21 cellular contexts compared by ENCODE assay signal in the genomic region with DNA sequence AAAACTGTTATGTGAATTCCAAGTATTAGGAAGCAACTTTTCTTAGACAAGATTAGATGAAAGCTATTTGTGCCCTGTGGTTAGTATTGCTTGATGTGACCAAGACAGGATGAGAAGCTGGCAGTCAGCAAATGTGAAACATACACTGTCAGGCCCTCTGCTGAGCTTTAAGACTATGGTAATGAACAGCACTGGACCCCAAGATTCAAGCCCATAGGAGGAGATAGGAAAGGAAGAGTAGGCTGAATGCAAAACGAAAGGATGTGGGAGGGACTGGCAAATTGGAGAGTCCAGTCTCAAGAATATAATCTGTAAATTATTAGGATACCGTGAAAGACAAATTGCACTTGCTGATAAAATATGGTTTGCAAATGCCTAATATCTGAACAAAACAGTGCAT. TPM values are rescaled to one million over a fixed set of nuclear protein-coding genes. Genes with fewer than 3 reads are reported as not detected.
A peak's percentile ranks its signal among the peaks of the same experiment; 100 is the strongest.
DNase-seq lines count a peak whose midpoint lies in the region; ATAC-seq, FAIRE-seq and TF ChIP-seq lines count a peak whose summit lies in the region.
"Had no signal": no experiment of that assay in that cellular context is flagged by ENCODE, and none has a peak within 500 bp of the region (broad histone marks: within the 10 kb centered on the region; RNA-seq: fewer than 3 reads in every experiment).

No MANE protein-coding gene starts in this region.

- CTCF ChIA-PET in HepG2 (lab: Yijun Ruan, JAX; ENCODE audit: low intra/inter-chr PET ratio, low total read pairs) (no interaction called here), Panc1 (lab: Charles Lee) (no interaction called here)

- no peak overlapping the region for H3K4me2 ChIP-seq in HepG2 (ENCODE audit: low read depth, low read length)

- H3K27ac ChIP-seq in HepG2 (ENCODE audit: extremely low read length, insufficient read depth, low read length): no peak overlapping the region
- no peak overlapping the region for H3K27ac ChIP-seq in right lobe of liver
- no peak overlapping the region for H3K27ac ChIP-seq in Panc1 (ENCODE audit: low read length)
- H3K27ac ChIP-seq: SJSA1 had no signal

- intact Hi-C loops in HepG2 (cut with micrococcal nuclease; ENCODE audit: unreplicated experiment) (loop anchor here (5.0 kb wide), 1 partner anchor 34 kb away; a partner anchor contains a TSS), right lobe of liver (cut with DNase I) (no loop called here), Panc1 (cut with micrococcal nuclease; ENCODE audit: unreplicated experiment) (no loop called here)

- H3K36me3 Mint-ChIP-seq in central memory CD8-positive, alpha-beta T cell (ENCODE audit: insufficient read depth): peaks cover 14% of the 10 kb centered on the region
- H3K36me3 Mint-ChIP-seq in progenitor cell of endocrine pancreas (ENCODE audit: insufficient read depth): peaks cover 2% of the 10 kb centered on the region

- WGBS in HepG2 (ENCODE audit: low lambda C conversion rate): 82% methylated on average over 2 of the region's 2 CpGs
- WGBS in right lobe of liver (ENCODE audit: insufficient coverage, low coverage, low lambda C conversion rate, missing lambda C conversion rate): 83% methylated on average over 2 of the region's 2 CpGs

- no peak for TF ChIP-seq EP300 in HepG2 (IDR thresholded peaks at IDR 0.05; ENCODE audit: low read depth in 2 of 2, low read length in 2 of 2)
- TF ChIP-seq EP300 in HepG2 (CRISPR knock-in tag; IDR thresholded peaks at IDR 0.05; ENCODE audit: borderline replicate concordance): no peak

- no peaks in the 10 kb centered on the region for H4K20me1 ChIP-seq in HepG2 (ENCODE audit: insufficient read depth, low read length)

- no peaks in the 10 kb centered on the region for H3K4me1 ChIP-seq in HepG2 (ENCODE audit: insufficient read depth, low read length)
- no peaks in the 10 kb centered on the region for H3K4me1 ChIP-seq in right lobe of liver
- H3K4me1 ChIP-seq in Panc1 (ENCODE audit: control insufficient read depth, insufficient read depth, low read length): no peaks in the 10 kb centered on the region
- H3K4me1 ChIP-seq: Caco-2, HAP-1, SJSA1 had no signal

- H3K27ac Mint-ChIP-seq in central memory CD8-positive, alpha-beta T cell (ENCODE audit: low read depth): peak overlapping the region; percentile 46
- H3K27ac Mint-ChIP-seq in progenitor cell of endocrine pancreas: peak overlapping the region; percentile 15

- FAIRE-seq in HepG2 (lab: Jason Lieb, UNC): no peak

- no peak overlapping the region for H2AFZ ChIP-seq in HepG2 (ENCODE audit: low read length)

- peaks cover 5% of the 10 kb centered on the region for H3K4me1 Mint-ChIP-seq in central memory CD8-positive, alpha-beta T cell
- no peaks in the 10 kb centered on the region for H3K4me1 Mint-ChIP-seq in progenitor cell of endocrine pancreas (ENCODE audit: low read depth)

- H3K27me3 Mint-ChIP-seq in central memory CD8-positive, alpha-beta T cell: no peaks in the 10 kb centered on the region
- H3K27me3 Mint-ChIP-seq in progenitor cell of endocrine pancreas: no peaks in the 10 kb centered on the region
- H3K27me3 Mint-ChIP-seq: CD4-positive, CD25-positive, alpha-beta regulatory T cell had no signal

- H3K9me3 Mint-ChIP-seq in central memory CD8-positive, alpha-beta T cell: no peaks in the 10 kb centered on the region
- no peaks in the 10 kb centered on the region for H3K9me3 Mint-ChIP-seq in progenitor cell of endocrine pancreas (ENCODE audit: low read depth)
- H3K9me3 Mint-ChIP-seq: CD4-positive, CD25-positive, alpha-beta regulatory T cell had no signal

- H3K9me3 ChIP-seq in HepG2 (ENCODE audit: low read length): no peaks in the 10 kb centered on the region
- H3K9me3 ChIP-seq in right lobe of liver: no peaks in the 10 kb centered on the region
- no peaks in the 10 kb centered on the region for H3K9me3 ChIP-seq in Panc1 (ENCODE audit: control insufficient read depth, insufficient read depth, low read depth, low read length)
- H3K9me3 ChIP-seq: Caco-2, HAP-1, SJSA1 had no signal

- no peaks in the 10 kb centered on the region for H3K79me2 ChIP-seq in HepG2 (ENCODE audit: insufficient read depth, low read length)

- in situ Hi-C loops in HepG2 (cut with HindIII; ENCODE audit: extremely low pct_ligation_motif_present, low pct_unique_long_range_greater_than_20kb): no loop called here
- in situ Hi-C loops in Panc1 (cut with HindIII; ENCODE audit: low pct_unique_long_range_greater_than_20kb, low sequenced_read_pairs): no loop called here

- no peaks in the 10 kb centered on the region; a peak in 2 of 5 replicates for H3K36me3 ChIP-seq in HepG2 (replicated peaks in 1 of 2; ENCODE audit: control insufficient read depth in 1 of 2, insufficient read depth in 2 of 2, low read length in 2 of 2)
- H3K36me3 ChIP-seq in right lobe of liver: peaks cover 0 to 10% (median 4%) of the 10 kb centered on the region in 4 donors
- H3K36me3 ChIP-seq in Panc1 (ENCODE audit: control insufficient read depth, insufficient read depth, low read length): peaks cover 4% of the 10 kb centered on the region

- no peak overlapping the region for H3K9ac ChIP-seq in HepG2 (ENCODE audit: insufficient read depth, low read depth, low read length)

- no peak overlapping the region for H3K4me3 Mint-ChIP-seq in central memory CD8-positive, alpha-beta T cell
- no peak overlapping the region for H3K4me3 Mint-ChIP-seq in progenitor cell of endocrine pancreas (ENCODE audit: low read depth)
- H3K4me3 Mint-ChIP-seq: CD4-positive, CD25-positive, alpha-beta regulatory T cell had no signal

- no peak for TF ChIP-seq POLR2A in HepG2 (IDR thresholded peaks at IDR 0.05; ENCODE audit: insufficient read depth in 1 of 2, low read depth in 2 of 2, low read length in 2 of 2)
- TF ChIP-seq POLR2A in right lobe of liver (IDR thresholded peaks at IDR 0.05): no peak

- DNase-seq in HepG2 (ENCODE audit: low spot score) (no peak), right lobe of liver (no peak), Panc1 (ENCODE audit: low read depth, low spot score) (no peak), progenitor cell of endocrine pancreas (ENCODE audit: low spot score, unreplicated experiment) (no peak), C1 segment of cervical spinal cord (lab: John Stamatoyannopoulos, UW) (no peak), globus pallidus (ENCODE audit: low spot score) (no peak)
- DNase-seq in central memory CD8-positive, alpha-beta T cell (ENCODE audit: low spot score in 2 of 2): no peak
- DNase-seq: ACHN; AML-193; Caco-2; CD4-positive, CD25-positive, alpha-beta regulatory T cell; DMS53; MV-4-11; NCI-H1417 treated with DMSO at 0.1 percent for 48 hours; NCI-H1930; NCI-H2171 treated with DMSO at 0.1 percent for 48 hours; NCI-H446 treated with DMSO at 0.1 percent for 48 hours; OCI-M1 had no signal

- POLR2A ChIA-PET in HepG2 (lab: Yijun Ruan, JAX): interaction anchor here (0.7 to 4.3 kb wide), 6 partner anchors 10 to 80 kb away, joined by 3 to 15 read pairs (median 4); a partner anchor contains a TSS
- POLR2A ChIA-PET in Panc1 (lab: Charles Lee): no interaction called here

- H3K4me3 ChIP-seq in HepG2 (replicated peaks in 1 of 3; ENCODE audit: insufficient read depth in 1 of 3, low read depth in 2 of 3, low read length in 3 of 3): no peak overlapping the region
- H3K4me3 ChIP-seq in right lobe of liver: no peak overlapping the region
- no peak overlapping the region for H3K4me3 ChIP-seq in Panc1 (ENCODE audit: low read depth in 2 of 2, low read length in 2 of 2)
- H3K4me3 ChIP-seq: HAP-1, SJSA1 had no signal

- ATAC-seq in HepG2: peak; percentile 20
- no peak for ATAC-seq in right lobe of liver
- ATAC-seq in Panc1: 0 out of 2 replicates have a peak, but pooled peaks have one; percentile 35
- ATAC-seq in central memory CD8-positive, alpha-beta T cell (replicated peaks; ENCODE audit: extremely low read depth, poor library complexity, severe bottlenecking): no peak
- ATAC-seq in activated CD4-positive, CD25-positive, alpha-beta regulatory T cell treated with anti-CD3 and anti-CD28 coated beads, Interleukin-2, amount 50 U/mL, for 24 hours: no peak

- H3K27me3 ChIP-seq in HepG2 (ENCODE audit: control insufficient read depth in 1 of 2, insufficient read depth in 2 of 2, low read length in 2 of 2) (no peaks in the 10 kb centered on the region), right lobe of liver (no peaks in the 10 kb centered on the region), Panc1 (ENCODE audit: control insufficient read depth, insufficient read depth, low read length) (no peaks in the 10 kb centered on the region)
- H3K27me3 ChIP-seq: SJSA1 had no signal

- TF ChIP-seq CTCF in HepG2 (CRISPR knock-in tag; IDR thresholded peaks at IDR 0.05) (no peak), right lobe of liver (IDR thresholded peaks at IDR 0.05) (no peak), Panc1 (IDR thresholded peaks at IDR 0.05) (no peak), progenitor cell of endocrine pancreas (IDR thresholded peaks at IDR 0.05; ENCODE audit: unreplicated experiment) (no peak)

- BruUV-seq in HepG2 (replicated peaks; lab: Mats Ljungman, UMichigan): no TSS peak
- no TSS peak for BruUV-seq in Panc1 (replicated peaks; lab: Mats Ljungman, UMichigan)

- no peak for TF ChIP-seq RAD21 in HepG2 (CRISPR knock-in tag; IDR thresholded peaks at IDR 0.05)

RNA-seq across cellular contexts. Expression of a gene that starts 16.4 kb away (rescaled TPM):
- 384 and 709 TPM in 2 replicates for total RNA-seq in HepG2 (2016; rRNA removed; fragmentation: Illumina TruSeq; extraction: Trizol)
- 49.4 and 52.0 TPM in 2 replicates for total RNA-seq in HepG2 (2016; cell fraction: cytosol; rRNA removed; fragmentation: Illumina TruSeq; extraction: Trizol; ENCODE audit: low read depth)
- 384 and 712 TPM in 2 replicates for total RNA-seq in HepG2 (2016; cell fraction: insoluble cytoplasmic fraction; rRNA removed; fragmentation: Illumina TruSeq; extraction: Trizol)
- 128 and 149 TPM in 2 replicates for total RNA-seq in HepG2 (2016; cell fraction: membrane; rRNA removed; fragmentation: Illumina TruSeq; extraction: Trizol)
- 204 and 212 TPM in 2 replicates for total RNA-seq in HepG2 (2016; cell fraction: nucleus; rRNA removed; fragmentation: Illumina TruSeq; extraction: Trizol)
- 102 and 106 TPM in 2 replicates for polyA plus RNA-seq in HepG2 (2011; rRNA removed)
- 66.0 and 86.9 TPM in 2 replicates for polyA plus RNA-seq in HepG2 (2011; cell fraction: cytosol; rRNA removed)
- 34.9 and 38.3 TPM in 2 replicates for polyA plus RNA-seq in HepG2 (2011; cell fraction: nucleus; rRNA removed)
- polyA plus RNA-seq in HepG2 (2012): 149 and 200 TPM in 2 replicates
- 39.8 and 47.1 TPM in 2 replicates for polyA plus RNA-seq in HepG2 (2016; cell fraction: cytosol; fragmentation: Illumina TruSeq; extraction: Trizol; ENCODE audit: low read depth)
- 442 and 506 TPM in 2 replicates for polyA plus RNA-seq in HepG2 (2016; cell fraction: insoluble cytoplasmic fraction; fragmentation: Illumina TruSeq; extraction: Trizol; ENCODE audit: low read depth)
- polyA plus RNA-seq in HepG2 (2016; cell fraction: membrane; fragmentation: Illumina TruSeq; extraction: Trizol; ENCODE audit: low read depth): 90.4 and 101 TPM in 2 replicates
- 131 and 143 TPM in 2 replicates for polyA plus RNA-seq in HepG2 (2016; cell fraction: nucleus; fragmentation: Illumina TruSeq; extraction: Trizol; ENCODE audit: insufficient read depth, low read depth)
- polyA minus RNA-seq in HepG2 (2011; rRNA and poly(A)+ RNA removed; ENCODE audit: low replicate concordance): 198 and 668 TPM in 2 replicates
- polyA minus RNA-seq in HepG2 (2011; cell fraction: cytosol; rRNA and poly(A)+ RNA removed): 190 and 223 TPM in 2 replicates
- 207 and 220 TPM in 2 replicates for polyA minus RNA-seq in HepG2 (2011; cell fraction: nucleus; rRNA and poly(A)+ RNA removed)
- total RNA-seq in right lobe of liver: 100 to 1,000 TPM; 176 to 239 (median 210) TPM
- 247 TPM for total RNA-seq in Panc1 (2021; ENCODE audit: unreplicated experiment)
- polyA plus RNA-seq in Panc1 (2012; ENCODE audit: insufficient read length): 142 TPM
- total RNA-seq in progenitor cell of endocrine pancreas: 246 and 248 TPM in 2 replicates

RNA-seq across cellular contexts. Expression of a gene that starts 36.4 kb away (rescaled TPM):
- total RNA-seq in HepG2 (2016; rRNA removed; fragmentation: Illumina TruSeq; extraction: Trizol) (35.2 and 66.6 TPM in 2 replicates), right lobe of liver (10 to 100 TPM; 29.9 to 81.5 (median 36.7) TPM), Panc1 (2021; ENCODE audit: unreplicated experiment) (46.6 TPM), progenitor cell of endocrine pancreas (128 and 129 TPM in 2 replicates)
- total RNA-seq in HepG2 (2016; cell fraction: cytosol; rRNA removed; fragmentation: Illumina TruSeq; extraction: Trizol; ENCODE audit: low read depth): 24.5 and 24.8 TPM in 2 replicates
- total RNA-seq in HepG2 (2016; cell fraction: insoluble cytoplasmic fraction; rRNA removed; fragmentation: Illumina TruSeq; extraction: Trizol): 38.2 and 62.5 TPM in 2 replicates
- 27.1 and 28.3 TPM in 2 replicates for total RNA-seq in HepG2 (2016; cell fraction: membrane; rRNA removed; fragmentation: Illumina TruSeq; extraction: Trizol)
- total RNA-seq in HepG2 (2016; cell fraction: nucleus; rRNA removed; fragmentation: Illumina TruSeq; extraction: Trizol): 117 and 137 TPM in 2 replicates
- polyA plus RNA-seq in HepG2 (2011; rRNA removed): 82.4 and 101 TPM in 2 replicates
- 18.7 and 25.0 TPM in 2 replicates for polyA plus RNA-seq in HepG2 (2011; cell fraction: cytosol; rRNA removed)
- polyA plus RNA-seq in HepG2 (2011; cell fraction: nucleus; rRNA removed): 155 and 182 TPM in 2 replicates
- polyA plus RNA-seq in HepG2 (2012): 136 and 141 TPM in 2 replicates
- 8.7 and 11.4 TPM in 2 replicates for polyA plus RNA-seq in HepG2 (2016; cell fraction: cytosol; fragmentation: Illumina TruSeq; extraction: Trizol; ENCODE audit: low read depth)
- polyA plus RNA-seq in HepG2 (2016; cell fraction: insoluble cytoplasmic fraction; fragmentation: Illumina TruSeq; extraction: Trizol; ENCODE audit: low read depth): 24.0 and 27.5 TPM in 2 replicates
- 9.9 and 12.7 TPM in 2 replicates for polyA plus RNA-seq in HepG2 (2016; cell fraction: membrane; fragmentation: Illumina TruSeq; extraction: Trizol; ENCODE audit: low read depth)
- polyA plus RNA-seq in HepG2 (2016; cell fraction: nucleus; fragmentation: Illumina TruSeq; extraction: Trizol; ENCODE audit: insufficient read depth, low read depth): 168 and 170 TPM in 2 replicates
- polyA minus RNA-seq in HepG2 (2011; rRNA and poly(A)+ RNA removed; ENCODE audit: low replicate concordance): 12.6 and 13.7 TPM in 2 replicates
- 20.6 and 23.8 TPM in 2 replicates for polyA minus RNA-seq in HepG2 (2011; cell fraction: cytosol; rRNA and poly(A)+ RNA removed)
- 238 and 270 TPM in 2 replicates for polyA minus RNA-seq in HepG2 (2011; cell fraction: nucleus; rRNA and poly(A)+ RNA removed)
- 11.5 TPM for polyA plus RNA-seq in Panc1 (2012; ENCODE audit: insufficient read length)

Comparison
In these comparisons a context has a peak if more than half of its experiments do, and no peak if none do; other contexts are left out.
1. ATAC-seq: peak in HepG2 (single experiment) and Panc1 (single experiment); none in right lobe of liver (0 of 4), central memory CD8-positive, alpha-beta T cell (single experiment) and activated CD4-positive, CD25-positive, alpha-beta regulatory T cell treated with anti-CD3 and anti-CD28 coated beads, Interleukin-2, amount 50 U/mL, for 24 hours (0 of 2).